ENCODE assay signal across 8 cellular contexts in the genomic region with DNA sequence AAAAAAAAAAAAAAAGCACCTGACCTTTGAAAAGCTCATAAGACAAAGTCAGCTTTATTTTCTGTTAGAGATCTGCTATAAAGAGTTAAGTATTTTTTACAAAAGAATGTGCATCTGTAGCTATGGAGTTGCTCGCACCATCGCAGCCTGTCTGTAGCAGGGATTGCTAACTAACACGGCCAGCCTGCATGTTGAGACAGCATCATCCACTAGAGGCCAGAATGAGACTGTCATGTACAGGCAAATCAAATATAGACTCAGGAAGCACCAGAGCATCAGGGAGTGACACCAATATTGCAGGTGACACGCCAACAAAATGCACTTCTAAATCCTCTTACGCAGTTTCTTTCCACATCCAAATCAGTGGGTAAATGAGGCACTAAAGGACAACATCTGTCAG.
A peak's percentile ranks its signal among the peaks of the same experiment; 100 is the strongest.
DNase-seq lines count a peak whose midpoint lies in the region; ATAC-seq and TF ChIP-seq lines count a peak whose summit lies in the region.

No MANE protein-coding gene starts in this region.

- H3K36me3 ChIP-seq in parathyroid adenoma (ENCODE audit: control insufficient read depth, insufficient read depth, low read length), result no peaks in the 10 kb centered on the region

- H3K27me3 ChIP-seq in foreskin keratinocyte (peaks cover 20% of the 10 kb centered on the region), parathyroid adenoma (ENCODE audit: control insufficient read depth, insufficient read depth, low read length) (no peaks in the 10 kb centered on the region)

- H3K79me2 ChIP-seq in parathyroid adenoma, result no peaks in the 10 kb centered on the region

- H2AFZ ChIP-seq in parathyroid adenoma, result no peak overlapping the region

- H3K9ac ChIP-seq in parathyroid adenoma, result no peak overlapping the region

- TF ChIP-seq CTCF in foreskin keratinocyte (conservative IDR thresholded peaks at IDR 0.05) (peak; percentile 58), parathyroid adenoma (IDR thresholded peaks at IDR 0.05) (peak; percentile 54)

- no peaks in the 10 kb centered on the region for H3K9me3 ChIP-seq in parathyroid adenoma (ENCODE audit: control insufficient read depth, low read length)

- H3K4me1 ChIP-seq in foreskin keratinocyte, result no peaks in the 10 kb centered on the region
- H3K4me1 ChIP-seq in parathyroid adenoma, result no peaks in the 10 kb centered on the region

- DNase-seq in D341Med (ENCODE audit: low spot score) (peak; percentile 42), LHCN-M2 (ENCODE audit: low read depth) (peak; percentile 45), SK-N-DZ (ENCODE audit: low spot score) (peak; percentile 67), foreskin keratinocyte (peak in 1 of 2 donors; percentile 32), mesenteric fat pad (ENCODE audit: low spot score) (no peak)
- no peak for DNase-seq in stimulated activated CD8-positive, alpha-beta memory T cell treated with anti-CD3 and anti-CD28 coated beads, Interleukin-4, amount 100 ng/mL, for 48 hours

- H3K4me2 ChIP-seq in parathyroid adenoma (ENCODE audit: low read length), result no peak overlapping the region

- H3K4me3 ChIP-seq in parathyroid adenoma (ENCODE audit: low read depth, low read length), result no peak overlapping the region

- no peak overlapping the region for H3K27ac ChIP-seq in foreskin keratinocyte
- no peak overlapping the region for H3K27ac ChIP-seq in parathyroid adenoma

- peak; percentile 78 for ATAC-seq in foreskin keratinocyte
- no peak for ATAC-seq in HG02852 (IDR thresholded peaks at IDR 0.05; ENCODE audit: unreplicated experiment)

Comparison
In these comparisons a context has a peak if more than half of its experiments do, and no peak if none do; other contexts are left out.
1. DNase-seq: peak in D341Med (single experiment), LHCN-M2 (single experiment) and SK-N-DZ (single experiment); none in mesenteric fat pad (single experiment) and stimulated activated CD8-positive, alpha-beta memory T cell treated with anti-CD3 and anti-CD28 coated beads, Interleukin-4, amount 100 ng/mL, for 48 hours (single experiment).